In genomic region chr10:73989594-73990142, GRCh38 we compare ENCODE assay signal across 1 cellular context.
TF ChIP-seq lines count a peak whose summit lies in the region.

No MANE protein-coding gene starts in this region.

TF ChIP-seq in K562, 482 proteins besides CTCF, POLR2A, EP300 and RAD21 (continued from another document and continues in another):
- TF ChIP-seq ZNF655 (CRISPR knock-in tag; IDR thresholded peaks at IDR 0.05) (no peak), MTA2 (IDR thresholded peaks at IDR 0.05; ENCODE audit: low read depth) (no peak), CAMTA2 (CRISPR knock-in tag; conservative IDR thresholded peaks at IDR 0.05) (no peak), PCBP1 (IDR thresholded peaks at IDR 0.05; ENCODE audit: low read depth, low read length, poor library complexity, severe bottlenecking) (no peak), CBFA2T3 (IDR thresholded peaks at IDR 0.05) (peak; percentile 60), XRCC4 (IDR thresholded peaks at IDR 0.05; ENCODE audit: extremely low read depth, insufficient read depth, insufficient read length) (no peak), ZFX (CRISPR knock-in tag; IDR thresholded peaks at IDR 0.05) (peak; percentile 40), SNRNP70 (optimal IDR thresholded peaks at IDR 0.05; ENCODE audit: low read depth, low read length) (no peak), FIP1L1 (IDR thresholded peaks at IDR 0.05; ENCODE audit: low read depth, low read length, poor library complexity, severe bottlenecking) (no peak), DNMT1 (IDR thresholded peaks at IDR 0.05) (no peak), HSF4 (CRISPR knock-in tag; IDR thresholded peaks at IDR 0.05; ENCODE audit: borderline replicate concordance) (no peak), LARP7 (IDR thresholded peaks at IDR 0.05) (0 out of 2 replicates have a peak, but pooled peaks have one; percentile 36), ZBTB5 (IDR thresholded peaks at IDR 0.05) (no peak), USF2 (CRISPR knock-in tag; IDR thresholded peaks at IDR 0.05) (no peak; the same call in 1 of the 2 replicates), MYBL2 (IDR thresholded peaks at IDR 0.05; ENCODE audit: low read depth) (no peak), MYBL2 (CRISPR knock-in tag; IDR thresholded peaks at IDR 0.05; ENCODE audit: borderline replicate concordance) (no peak), ZNF766 (CRISPR knock-in tag; conservative IDR thresholded peaks at IDR 0.05) (peak; percentile 32; the same call in 1 of the 2 replicates), NELFE (IDR thresholded peaks at IDR 0.05; ENCODE audit: insufficient read depth, insufficient read length) (no peak), ZNF512 (tag; IDR thresholded peaks at IDR 0.05) (no peak), ZNF561 (CRISPR knock-in tag; conservative IDR thresholded peaks at IDR 0.05) (no peak), FOXJ2 (tag; IDR thresholded peaks at IDR 0.05) (no peak), EHMT2 (IDR thresholded peaks at IDR 0.05) (peak; percentile 10; the same call in 1 of the 2 replicates), ZNF407 (IDR thresholded peaks at IDR 0.05; ENCODE audit: low read depth) (no peak), NFE2 (IDR thresholded peaks at IDR 0.05; ENCODE audit: low read depth) (peak; percentile 27; the same call in 1 of the 2 replicates), BMI1 (IDR thresholded peaks at IDR 0.05; ENCODE audit: low read length) (no peak), KLF1 (tag; IDR thresholded peaks at IDR 0.05) (no peak), ZNF785 (CRISPR knock-in tag; IDR thresholded peaks at IDR 0.05) (no peak), ESRRB (CRISPR knock-in tag; IDR thresholded peaks at IDR 0.05; ENCODE audit: borderline replicate concordance) (no peak), KAT7 (CRISPR knock-in tag; IDR thresholded peaks at IDR 0.05; ENCODE audit: borderline replicate concordance) (peak; percentile 44; the same call in 1 of the 2 replicates), L3MBTL2 (IDR thresholded peaks at IDR 0.05) (peak; percentile 88), HNRNPLL (IDR thresholded peaks at IDR 0.05; ENCODE audit: low read depth, low read length, poor library complexity, severe bottlenecking) (no peak), MLLT1 (IDR thresholded peaks at IDR 0.05) (no peak), ZNF224 (CRISPR knock-in tag; IDR thresholded peaks at IDR 0.05) (no peak), SMARCA4 (IDR thresholded peaks at IDR 0.05) (peak; percentile 71), PATZ1 (CRISPR knock-in tag; IDR thresholded peaks at IDR 0.05; ENCODE audit: borderline replicate concordance) (no peak), CTBP1 (IDR thresholded peaks at IDR 0.05; ENCODE audit: borderline replicate concordance) (peak; percentile 71; the same call in 1 of the 2 replicates), E2F6 (IDR thresholded peaks at IDR 0.05; ENCODE audit: borderline replicate concordance in 1 of 2, extremely low read depth in 1 of 2, insufficient read depth in 1 of 2, insufficient read length in 1 of 2, low read depth in 1 of 2, low read length in 1 of 2, poor library complexity in 1 of 2, severe bottlenecking in 1 of 2) (peak in 1 of 2 experiments; percentile 14), TRIM24 (IDR thresholded peaks at IDR 0.05) (no peak), ZFP91 (CRISPR knock-in tag; IDR thresholded peaks at IDR 0.05) (no peak)
